9 cellular contexts compared by ENCODE assay signal in genomic region chr16:65117701-65118448, GRCh38. TPM values are rescaled to one million over a fixed set of nuclear protein-coding genes. Genes with fewer than 3 reads are reported as not detected.
DNase-seq lines count a peak whose midpoint lies in the region; ATAC-seq, FAIRE-seq and TF ChIP-seq lines count a peak whose summit lies in the region.
"Had no signal": no experiment of that assay in that cellular context is flagged by ENCODE, and none has a peak within 500 bp of the region (broad histone marks: within the 10 kb centered on the region; RNA-seq: fewer than 3 reads in every experiment).

No MANE protein-coding gene starts in this region.

- peaks cover 26% of the 10 kb centered on the region for H3K36me3 Mint-ChIP-seq in chondrocyte (ENCODE audit: low read depth)

- peak overlapping the region; percentile 95 for H3K4me3 Mint-ChIP-seq in chondrocyte (ENCODE audit: unreplicated experiment)

- no peaks in the 10 kb centered on the region for H3K27me3 Mint-ChIP-seq in chondrocyte (ENCODE audit: low read depth)

- FAIRE-seq in RCC 7860 (lab: Jason Lieb, UNC), result peak; percentile 44

- no peaks in the 10 kb centered on the region for H3K9me3 Mint-ChIP-seq in chondrocyte (ENCODE audit: low read depth)

- H3K27me3 ChIP-seq in layer of hippocampus (ENCODE audit: control insufficient read depth, insufficient read depth, low read length), result no peaks in the 10 kb centered on the region

- peak overlapping the region; percentile 98 for H3K27ac Mint-ChIP-seq in chondrocyte (ENCODE audit: unreplicated experiment)

- DNase-seq in DMS79 treated with DMSO at 0.1 percent for 48 hours (lab: John Stamatoyannopoulos, UW) (peak; percentile 57), DMS79 (lab: John Stamatoyannopoulos, UW) (no peak), KG1 (lab: John Stamatoyannopoulos, UW) (peak; percentile 17), RCC 7860 (ENCODE audit: low spot score) (peak; percentile 50), chondrocyte (ENCODE audit: low spot score) (no peak)
- peak; percentile 2 for DNase-seq in stimulated activated CD8-positive, alpha-beta memory T cell treated with anti-CD3 and anti-CD28 coated beads, Interleukin-12 subunit alpha, Interleukin-12 subunit beta, amount 100 ng/mL, for 1 hour (ENCODE audit: low read depth)

- H3K4me1 Mint-ChIP-seq in chondrocyte (ENCODE audit: low read depth), result peaks cover 61% of the 10 kb centered on the region

- peak; percentile 83 for ATAC-seq in GM21529 (IDR thresholded peaks at IDR 0.05; ENCODE audit: unreplicated experiment)

- peak overlapping the region; percentile 73 for H3K27ac ChIP-seq in layer of hippocampus (ENCODE audit: low read depth, low read length)
- H3K27ac ChIP-seq: BLaER1 had no signal

- peak; percentile 98 for TF ChIP-seq CTCF in chondrocyte (IDR thresholded peaks at IDR 0.05)

RNA-seq across cellular contexts. Expression of gene CDH11, which starts 4.0 kb away (rescaled TPM):
- 936 to 1,062 TPM (median 970 TPM) in 3 replicates for total RNA-seq in chondrocyte

Comparison
In these comparisons a context has a peak if more than half of its experiments do, and no peak if none do; other contexts are left out.
1. DNase-seq: peak in DMS79 treated with DMSO at 0.1 percent for 48 hours (single experiment), KG1 (single experiment), RCC 7860 (single experiment) and stimulated activated CD8-positive, alpha-beta memory T cell treated with anti-CD3 and anti-CD28 coated beads, Interleukin-12 subunit alpha, Interleukin-12 subunit beta, amount 100 ng/mL, for 1 hour (single experiment); none in DMS79 (single experiment) and chondrocyte (single experiment).